7 cellular contexts compared by ENCODE assay signal in genomic region chr6:159760602-159761057, GRCh38. TPM values are rescaled to one million over a fixed set of nuclear protein-coding genes. Genes with fewer than 3 reads are reported as not detected.
DNase-seq lines count a peak whose midpoint lies in the region; TF ChIP-seq lines count a peak whose summit lies in the region.

No MANE protein-coding gene starts in this region.

- H4K20me1 ChIP-seq in PC-9 (ENCODE audit: insufficient read depth) (peaks cover 4% of the 10 kb centered on the region; the same call in 1 of the 2 replicates), neural progenitor cell (ENCODE audit: low read depth) (no peaks in the 10 kb centered on the region)

- H3K36me3 ChIP-seq in PC-9 (ENCODE audit: low read depth) (peaks cover 11% of the 10 kb centered on the region; the same call in 1 of the 2 replicates), neural progenitor cell (peaks cover 9% of the 10 kb centered on the region), ovary (no peaks in the 10 kb centered on the region)
- peaks cover 9% of the 10 kb centered on the region for H3K36me3 ChIP-seq in effector memory CD4-positive, alpha-beta T cell (ENCODE audit: control insufficient read depth, insufficient read depth, low read length)

- no peak for DNase-seq in GM12864 (ENCODE audit: low read depth)
- peak; percentile 29 to 66 for DNase-seq in PC-9
- no peak for DNase-seq in effector memory CD4-positive, alpha-beta T cell
- DNase-seq in neural progenitor cell (ENCODE audit: low spot score) = peak; percentile 85
- no peak for DNase-seq in NCI-H774 (lab: John Stamatoyannopoulos, UW)
- DNase-seq in NCI-H345 (lab: John Stamatoyannopoulos, UW) = no peak
- no peak for DNase-seq in ovary

- H3K9me3 ChIP-seq in PC-9 (ENCODE audit: insufficient read depth, low read depth) (no peaks in the 10 kb centered on the region), neural progenitor cell (ENCODE audit: low read depth) (no peaks in the 10 kb centered on the region), ovary (no peaks in the 10 kb centered on the region)
- no peaks in the 10 kb centered on the region for H3K9me3 ChIP-seq in effector memory CD4-positive, alpha-beta T cell (ENCODE audit: control insufficient read depth, low read length)

- intact Hi-C loops in PC-9 (cut with micrococcal nuclease; ENCODE audit: unreplicated experiment) (no loop called here), ovary (cut with DNase I) (loop anchor here in 1 of 4 donors (5.0 kb wide), 1 partner anchor 68 kb away; the partner anchor contains the start of gene SOD2)

- H3K9ac ChIP-seq in neural progenitor cell = no peak overlapping the region

- H3K27ac ChIP-seq in PC-9 = peak overlapping the region; percentile 79
- peak overlapping the region; percentile 88 for H3K27ac ChIP-seq in effector memory CD4-positive, alpha-beta T cell (ENCODE audit: insufficient read depth, low read length, poor library complexity, severe bottlenecking)
- H3K27ac ChIP-seq in neural progenitor cell = peak overlapping the region; percentile 96
- H3K27ac ChIP-seq in ovary = no peak overlapping the region

- peaks cover 29% of the 10 kb centered on the region for H3K4me1 Mint-ChIP-seq in neural progenitor cell

- H3K4me3 ChIP-seq in GM12864 (ENCODE audit: low read depth, low read length) (peak overlapping the region; percentile 77), PC-9 (peak overlapping the region; percentile 98; the same call in 1 of the 2 replicates), neural progenitor cell (peak overlapping the region; percentile 57), ovary (no peak overlapping the region)
- H3K4me3 ChIP-seq in effector memory CD4-positive, alpha-beta T cell (ENCODE audit: insufficient read depth, low read depth, low read length, poor library complexity, severe bottlenecking) = no peak overlapping the region

- peak overlapping the region; percentile 93 for H3K4me3 Mint-ChIP-seq in neural progenitor cell

- peaks cover 4% of the 10 kb centered on the region for H3K27me3 Mint-ChIP-seq in neural progenitor cell (ENCODE audit: insufficient read depth, low read depth)

- POLR2A ChIA-PET in PC-9 (lab: Charles Lee; ENCODE audit: unreplicated experiment) = no interaction called here

- H3K27me3 ChIP-seq in PC-9 (ENCODE audit: insufficient read depth, low read depth) = no peaks in the 10 kb centered on the region
- H3K27me3 ChIP-seq in effector memory CD4-positive, alpha-beta T cell (replicated peaks; ENCODE audit: control insufficient read depth, insufficient read depth, low read length, poor library complexity, severe bottlenecking) = no peaks in the 10 kb centered on the region
- H3K27me3 ChIP-seq in neural progenitor cell = no peaks in the 10 kb centered on the region
- H3K27me3 ChIP-seq in ovary = no peaks in the 10 kb centered on the region

- no peak for TF ChIP-seq POLR2A in ovary (IDR thresholded peaks at IDR 0.05)

- H3K79me2 ChIP-seq in PC-9 (ENCODE audit: low read depth) (peaks cover 12% of the 10 kb centered on the region; the same call in 1 of the 2 replicates), neural progenitor cell (ENCODE audit: low read depth) (peaks cover 37% of the 10 kb centered on the region)

- H3K9me3 Mint-ChIP-seq in neural progenitor cell = no peaks in the 10 kb centered on the region

- TF ChIP-seq CTCF in GM12864 (IDR thresholded peaks at IDR 0.05; ENCODE audit: low read depth, low read length, missing control alignments) (no peak), PC-9 (conservative IDR thresholded peaks at IDR 0.05) (no peak), neural progenitor cell (IDR thresholded peaks at IDR 0.05) (no peak), ovary (IDR thresholded peaks at IDR 0.05) (no peak)

- peak overlapping the region; percentile 76 for H3K4me2 ChIP-seq in PC-9
- H3K4me2 ChIP-seq in neural progenitor cell = peak overlapping the region; percentile 80

- H3K9me2 ChIP-seq in PC-9 (ENCODE audit: insufficient read depth) = no peaks in the 10 kb centered on the region

- H2AFZ ChIP-seq in PC-9 (peak overlapping the region; percentile 98; the same call in 1 of the 2 replicates), neural progenitor cell (replicated peaks) (no peak overlapping the region)

- H3F3A ChIP-seq in PC-9 (ENCODE audit: insufficient read depth, low read depth) = peaks cover 40% of the 10 kb centered on the region
- peaks cover 59% of the 10 kb centered on the region for H3F3A ChIP-seq in neural progenitor cell (ENCODE audit: low read depth)

- no TSS peak for BruUV-seq in PC-9 (replicated peaks; lab: Mats Ljungman, UMichigan)

- H3K4me1 ChIP-seq in PC-9 (replicated peaks; ENCODE audit: insufficient read depth) (peaks cover 14% of the 10 kb centered on the region), neural progenitor cell (peaks cover 21% of the 10 kb centered on the region), ovary (ENCODE audit: insufficient read depth) (peaks cover 12% of the 10 kb centered on the region)
- peaks cover 6% of the 10 kb centered on the region for H3K4me1 ChIP-seq in effector memory CD4-positive, alpha-beta T cell (ENCODE audit: control insufficient read depth, insufficient read depth, low read length, poor library complexity, severe bottlenecking)

- H3K36me3 Mint-ChIP-seq in neural progenitor cell = peaks cover 40% of the 10 kb centered on the region

- CTCF ChIA-PET in PC-9 (lab: Charles Lee) = no interaction called here

- WGBS in ovary, 3 donors = 43 to 47% (median 47%) methylated on average over 3 of the region's 3 CpGs

- peak overlapping the region; percentile 95 for H3K27ac Mint-ChIP-seq in neural progenitor cell

- no peak for TF ChIP-seq EP300 in ovary (IDR thresholded peaks at IDR 0.05)

RNA-seq across cellular contexts. Expression of gene ACAT2, which starts 1.2 kb away (rescaled TPM):
- total RNA-seq in PC-9 (2021) = 48.5 and 71.0 TPM in 2 replicates
- 92.5 and 101 TPM in 2 replicates for total RNA-seq in neural progenitor cell (ENCODE audit: low replicate concordance)
- 100 to 1,000 TPM in 1 of 7 donors, 10 to 100 TPM in 4, 1 to 10 TPM in 2; 7.2 to 113 (median 20.3) TPM for total RNA-seq in ovary
- polyA plus RNA-seq in ovary = 10 to 100 TPM; 15.3 to 56.6 TPM

RNA-seq across cellular contexts. Expression of gene TCP1, which starts 28.8 kb away (rescaled TPM):
- 159 and 166 TPM in 2 replicates for total RNA-seq in PC-9 (2021)
- 264 and 334 TPM in 2 replicates for total RNA-seq in neural progenitor cell (ENCODE audit: low replicate concordance)
- 100 to 1,000 TPM in 6 of 7 donors, 10 to 100 TPM in 1; 83.5 to 189 (median 162) TPM for total RNA-seq in ovary
- 100 to 1,000 TPM; 108 to 237 TPM for polyA plus RNA-seq in ovary

RNA-seq across cellular contexts. Expression of gene MRPL18, which starts 29.6 kb away (rescaled TPM):
- total RNA-seq in PC-9 (2021) (41.1 and 54.4 TPM in 2 replicates), neural progenitor cell (ENCODE audit: low replicate concordance) (64.5 and 69.1 TPM in 2 replicates), ovary (10 to 100 TPM; 51.0 to 98.7 (median 54.0) TPM)
- polyA plus RNA-seq in ovary = 100 to 1,000 TPM in 1 of 2 donors, 10 to 100 TPM in 1; 67.9 to 112 TPM

RNA-seq across cellular contexts. Expression of gene WTAP, which starts 33.3 kb away (rescaled TPM):
- total RNA-seq in PC-9 (2021) (44.7 and 46.5 TPM in 2 replicates), neural progenitor cell (ENCODE audit: low replicate concordance) (126 and 159 TPM in 2 replicates), ovary (100 to 1,000 TPM in 3 of 7 donors, 10 to 100 TPM in 4; 89.1 to 117 (median 95.4) TPM)
- 10 to 100 TPM; 65.3 to 95.7 TPM for polyA plus RNA-seq in ovary

RNA-seq across cellular contexts. Expression of gene PNLDC1, which starts 39.4 kb away (rescaled TPM):
- total RNA-seq in PC-9 (2021) (0.20 TPM in 1 of 2 replicates, not detected in the other), neural progenitor cell (ENCODE audit: low replicate concordance) (0.06 TPM in 1 of 2 replicates, not detected in the other), ovary (under 1 TPM in 4 of 7 donors, not detected in 3; 0.20 to 0.57 (median 0.37) TPM)
- 1 to 10 TPM; 1.1 to 1.2 TPM for polyA plus RNA-seq in ovary

Comparison
In these comparisons a context has a peak if more than half of its experiments do, and no peak if none do; other contexts are left out.
1. DNase-seq: peak in PC-9 (2 of 2) and neural progenitor cell (single experiment); none in GM12864 (single experiment), effector memory CD4-positive, alpha-beta T cell (0 of 3), NCI-H774 (single experiment), NCI-H345 (single experiment) and ovary (0 of 5).
2. H3K4me3 ChIP-seq: peak in GM12864 (single experiment), PC-9 (single experiment) and neural progenitor cell (single experiment); none in effector memory CD4-positive, alpha-beta T cell (single experiment) and ovary (single experiment).
3. H3K27ac ChIP-seq: peak in PC-9 (single experiment), effector memory CD4-positive, alpha-beta T cell (single experiment) and neural progenitor cell (single experiment); none in ovary (0 of 2).